In the genomic region with DNA sequence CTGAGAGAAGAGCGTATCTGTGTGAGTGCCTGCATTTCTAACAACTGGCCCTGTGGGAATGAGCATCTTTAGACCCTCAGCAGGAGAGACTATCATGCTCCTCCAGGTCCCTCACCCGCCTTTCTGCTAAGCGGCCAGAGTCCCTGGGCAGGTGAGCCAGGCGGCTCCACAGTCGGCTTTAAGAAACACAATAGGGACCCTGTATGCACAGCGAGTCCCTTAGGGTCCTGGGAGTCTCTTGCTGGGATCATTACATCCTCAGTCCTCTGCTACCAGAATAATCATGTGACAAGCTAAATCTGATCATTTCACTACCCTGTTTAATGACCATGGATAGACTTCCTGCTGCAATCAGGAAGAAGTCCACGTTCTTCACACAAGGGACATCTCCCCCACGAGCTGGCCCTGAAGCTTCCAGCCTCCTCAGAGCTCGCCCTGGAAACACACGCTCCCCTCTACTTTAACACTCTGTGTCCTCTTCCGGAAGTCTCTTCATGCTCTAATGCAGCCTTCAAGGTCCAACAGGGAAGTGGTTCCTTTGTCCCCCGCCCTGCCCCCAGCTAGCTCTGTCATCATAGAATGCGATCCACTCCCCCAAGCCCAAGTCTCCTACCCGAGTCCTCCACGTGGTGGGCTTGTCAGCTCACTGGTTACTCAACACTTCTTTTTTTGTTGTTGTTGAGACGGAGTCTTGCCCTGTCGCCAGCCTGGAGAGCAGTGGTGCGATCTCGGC, we compare ENCODE assay signal across 8 cellular contexts.
DNase-seq lines count a peak whose midpoint lies in the region; ATAC-seq and TF ChIP-seq lines count a peak whose summit lies in the region.

No MANE protein-coding gene starts in this region.

- DNase-seq in fibroblast of pulmonary artery (ENCODE audit: low read depth) (peak; percentile 46), putamen (ENCODE audit: low spot score) (no peak), DMS114 treated with DMSO at 0.1 percent for 48 hours (lab: John Stamatoyannopoulos, UW; ENCODE audit: unreplicated experiment) (no peak), AG20443 (ENCODE audit: low spot score) (no peak)

- H3K4me3 ChIP-seq in fibroblast of pulmonary artery (replicated peaks; ENCODE audit: low read depth, low read length) (no peak overlapping the region), skin epidermis (no peak overlapping the region)

- H3K27ac ChIP-seq in skin epidermis: peak overlapping the region in 14 of 21 experiments; percentile 0 to 75 (median 36)

- TF ChIP-seq CTCF in fibroblast of pulmonary artery (IDR thresholded peaks at IDR 0.05; ENCODE audit: low read length, missing control alignments): no peak

- ATAC-seq in GM19438 (IDR thresholded peaks at IDR 0.05; ENCODE audit: low read depth, unreplicated experiment) (peak; percentile 65), HG03521 (IDR thresholded peaks at IDR 0.05; ENCODE audit: unreplicated experiment) (peak; percentile 45), HG02763 (IDR thresholded peaks at IDR 0.05; ENCODE audit: unreplicated experiment) (no peak)
